ENCODE assay signal across 17 cellular contexts in genomic region chr19:39070888-39071287, GRCh38. TPM values are rescaled to one million over a fixed set of nuclear protein-coding genes. Genes with fewer than 3 reads are reported as not detected.
DNase-seq lines count a peak whose midpoint lies in the region; TF ChIP-seq lines count a peak whose summit lies in the region.
"Had no signal": no experiment of that assay in that cellular context is flagged by ENCODE, and none has a peak within 500 bp of the region (broad histone marks: within the 10 kb centered on the region; RNA-seq: fewer than 3 reads in every experiment).

No MANE protein-coding gene starts in this region.

- H3K4me3 ChIP-seq in CD4-positive, alpha-beta memory T cell (ENCODE audit: low read length in 2 of 2): no peak overlapping the region
- H3K4me3 ChIP-seq in HEK293 (ENCODE audit: low read depth, low read length): no peak overlapping the region
- H3K4me3 ChIP-seq in SK-N-SH (ENCODE audit: low read depth in 2 of 2, low read length in 1 of 2): no peak overlapping the region
- H3K4me3 ChIP-seq: cardiac muscle cell, hepatocyte had no signal

- DNase-seq in CD4-positive, alpha-beta memory T cell: no peak
- peak; percentile 75 for DNase-seq in T1000 (lab: John Stamatoyannopoulos, UW)
- DNase-seq in myocyte (ENCODE audit: low read depth): peak; percentile 24
- DNase-seq in cerebellum (ENCODE audit: low spot score): no peak
- no peak for DNase-seq in NK-92 (lab: John Stamatoyannopoulos, UW; ENCODE audit: unreplicated experiment)
- no peak for DNase-seq in NCI-H1105 treated with DMSO at 0.1 percent for 48 hours (lab: John Stamatoyannopoulos, UW)
- no peak for DNase-seq in SK-N-SH
- DNase-seq: activated naive CD4-positive, alpha-beta T cell treated with anti-CD3 and anti-CD28 coated beads for 36 hours; DMS 273 treated with DMSO at 0.1 percent for 48 hours; NCI-H2171 treated with DMSO at 0.1 percent for 48 hours; stimulated activated CD4-positive, alpha-beta T cell treated with anti-CD3 and anti-CD28 coated beads, Interleukin-4, amount 100 ng/mL, for 1 hour had no signal

- no peaks in the 10 kb centered on the region for H3K9me2 ChIP-seq in SK-N-SH

- no peaks in the 10 kb centered on the region for H3K27me3 ChIP-seq in CD4-positive, alpha-beta memory T cell (ENCODE audit: insufficient read depth, low read length)
- no peaks in the 10 kb centered on the region for H3K27me3 ChIP-seq in SK-N-SH (ENCODE audit: insufficient read depth)
- H3K27me3 ChIP-seq: cardiac muscle cell, hepatocyte had no signal

- intact Hi-C loops in CD4-positive, alpha-beta memory T cell (cut with micrococcal nuclease): loop anchor here (5.0 kb wide), 1 partner anchor 41 kb away; no protein-coding TSS in a partner anchor

- peaks cover 0 to 1% of the 10 kb centered on the region in 2 donors for H3K27me3 Mint-ChIP-seq in CD4-positive, alpha-beta memory T cell

- H3K27ac ChIP-seq in CD4-positive, alpha-beta memory T cell (ENCODE audit: low read depth, low read length): no peak overlapping the region
- H3K27ac ChIP-seq in HEK293 (ENCODE audit: extremely low read depth, low read depth, low read length) (no peak overlapping the region), SK-N-SH (ENCODE audit: low read depth in 2 of 2, low read length in 1 of 2) (no peak overlapping the region)
- H3K27ac ChIP-seq: cardiac muscle cell, hepatocyte, neutrophil had no signal

- TF ChIP-seq EP300 in SK-N-SH (IDR thresholded peaks at IDR 0.05; ENCODE audit: borderline replicate concordance in 1 of 2, low read depth in 1 of 2, low read length in 1 of 2): no peak

- H3K79me2 ChIP-seq in SK-N-SH (ENCODE audit: insufficient read depth): no peaks in the 10 kb centered on the region
- H3K79me2 ChIP-seq: hepatocyte had no signal

- H3K4me1 Mint-ChIP-seq in CD4-positive, alpha-beta memory T cell: peaks cover 20 to 34% (median 25%) of the 10 kb centered on the region in 4 donors
- H3K4me1 Mint-ChIP-seq: mesothelial cell of epicardium had no signal

- no peaks in the 10 kb centered on the region for H3K36me3 Mint-ChIP-seq in CD4-positive, alpha-beta memory T cell
- H3K36me3 Mint-ChIP-seq: mesothelial cell of epicardium had no signal

- 78% methylated on average over 3 of the region's 5 CpGs for WGBS in SK-N-SH (ENCODE audit: low lambda C conversion rate)

- no peaks in the 10 kb centered on the region for H3K36me3 ChIP-seq in CD4-positive, alpha-beta memory T cell (ENCODE audit: insufficient read depth, low read length)
- no peaks in the 10 kb centered on the region; a peak in 1 of 3 replicates for H3K36me3 ChIP-seq in HEK293 (ENCODE audit: control insufficient read depth in 2 of 2, insufficient read depth in 1 of 2, low read length in 2 of 2)
- H3K36me3 ChIP-seq in SK-N-SH (replicated peaks in 1 of 2; ENCODE audit: control insufficient read depth in 1 of 2, insufficient read depth in 2 of 2, low read length in 1 of 2): no peaks in the 10 kb centered on the region
- H3K36me3 ChIP-seq: cardiac muscle cell, neutrophil had no signal

- no peak for TF ChIP-seq CTCF in HEK293 (tag by site-specific recombination; IDR thresholded peaks at IDR 0.05)
- TF ChIP-seq CTCF in SK-N-SH (IDR thresholded peaks at IDR 0.05): no peak

- peaks cover 14% of the 10 kb centered on the region for H3F3A ChIP-seq in SK-N-SH (replicated peaks; ENCODE audit: insufficient read depth)

- H2AFZ ChIP-seq in SK-N-SH (ENCODE audit: low read depth): no peak overlapping the region
- H2AFZ ChIP-seq: hepatocyte had no signal

- H3K4me2 ChIP-seq in SK-N-SH: no peak overlapping the region
- H3K4me2 ChIP-seq: hepatocyte had no signal

- peaks cover 21% of the 10 kb centered on the region for H3K4me1 ChIP-seq in CD4-positive, alpha-beta memory T cell (ENCODE audit: insufficient read depth, low read length)
- H3K4me1 ChIP-seq in HEK293 (ENCODE audit: control insufficient read depth, insufficient read depth, low read length): no peaks in the 10 kb centered on the region
- H3K4me1 ChIP-seq in SK-N-SH (ENCODE audit: control insufficient read depth in 1 of 2, insufficient read depth in 2 of 2, low read depth in 1 of 2, low read length in 1 of 2): peaks cover 0 to 18% of the 10 kb centered on the region in 2 experiments; a peak in 1 of 4 replicates

- no peak overlapping the region for H3K4me3 Mint-ChIP-seq in CD4-positive, alpha-beta memory T cell
- H3K4me3 Mint-ChIP-seq: activated naive CD4-positive, alpha-beta T cell treated with anti-CD3 and anti-CD28 coated beads for 36 hours; mesothelial cell of epicardium had no signal

- no peak for TF ChIP-seq RAD21 in SK-N-SH (IDR thresholded peaks at IDR 0.05; ENCODE audit: low read length)

- CTCF ChIA-PET in CD4-positive, alpha-beta memory T cell (lab: Charles Lee; ENCODE audit: partially characterized antibody): no interaction called here
- CTCF ChIA-PET in HEK293 (lab: Yijun Ruan, JAX): interaction anchor here (0.7 to 7.7 kb wide), 3 partner anchors 13 to 20 kb away, joined by 3 to 36 read pairs (median 5); no protein-coding TSS in a partner anchor
- CTCF ChIA-PET in SK-N-SH (lab: Yijun Ruan, JAX): interaction anchor here (1.2 kb wide), 1 partner anchor 10 kb away, joined by 3 read pairs; no protein-coding TSS in a partner anchor

- H3K9me3 ChIP-seq in CD4-positive, alpha-beta memory T cell (ENCODE audit: control insufficient read depth in 1 of 2, low read length in 2 of 2): no peaks in the 10 kb centered on the region
- H3K9me3 ChIP-seq in HEK293 (ENCODE audit: control insufficient read depth, insufficient read depth, low read depth, low read length) (no peaks in the 10 kb centered on the region; the same call in none of the 2 replicates), SK-N-SH (no peaks in the 10 kb centered on the region)
- H3K9me3 ChIP-seq: neutrophil had no signal

- H4K20me1 ChIP-seq in SK-N-SH (ENCODE audit: insufficient read depth): no peaks in the 10 kb centered on the region

- no peak overlapping the region for H3K9ac ChIP-seq in SK-N-SH

- peak overlapping the region in 4 of 7 donors; percentile 46 to 70 (median 54) for H3K27ac Mint-ChIP-seq in CD4-positive, alpha-beta memory T cell
- H3K27ac Mint-ChIP-seq: activated naive CD4-positive, alpha-beta T cell treated with anti-CD3 and anti-CD28 coated beads for 36 hours; mesothelial cell of epicardium had no signal

- POLR2A ChIA-PET in CD4-positive, alpha-beta memory T cell (lab: Charles Lee; ENCODE audit: partially characterized antibody): no interaction called here
- POLR2A ChIA-PET in HEK293 (lab: Yijun Ruan, JAX): interaction anchor here (1.2 kb wide), 1 partner anchor 17 kb away, joined by 3 read pairs; no protein-coding TSS in a partner anchor
- POLR2A ChIA-PET in SK-N-SH (lab: Yijun Ruan, JAX): no interaction called here

- no peaks in the 10 kb centered on the region for H3K9me3 Mint-ChIP-seq in CD4-positive, alpha-beta memory T cell
- H3K9me3 Mint-ChIP-seq: activated naive CD4-positive, alpha-beta T cell treated with anti-CD3 and anti-CD28 coated beads for 36 hours had no signal

TF ChIP-seq in HEK293, 187 proteins besides CTCF, POLR2A, EP300 and RAD21 (continues in another document):
- TF ChIP-seq ZIC2 (tag by site-specific recombination; IDR thresholded peaks at IDR 0.05): peak; percentile 98
- TF ChIP-seq, protein P1, sequence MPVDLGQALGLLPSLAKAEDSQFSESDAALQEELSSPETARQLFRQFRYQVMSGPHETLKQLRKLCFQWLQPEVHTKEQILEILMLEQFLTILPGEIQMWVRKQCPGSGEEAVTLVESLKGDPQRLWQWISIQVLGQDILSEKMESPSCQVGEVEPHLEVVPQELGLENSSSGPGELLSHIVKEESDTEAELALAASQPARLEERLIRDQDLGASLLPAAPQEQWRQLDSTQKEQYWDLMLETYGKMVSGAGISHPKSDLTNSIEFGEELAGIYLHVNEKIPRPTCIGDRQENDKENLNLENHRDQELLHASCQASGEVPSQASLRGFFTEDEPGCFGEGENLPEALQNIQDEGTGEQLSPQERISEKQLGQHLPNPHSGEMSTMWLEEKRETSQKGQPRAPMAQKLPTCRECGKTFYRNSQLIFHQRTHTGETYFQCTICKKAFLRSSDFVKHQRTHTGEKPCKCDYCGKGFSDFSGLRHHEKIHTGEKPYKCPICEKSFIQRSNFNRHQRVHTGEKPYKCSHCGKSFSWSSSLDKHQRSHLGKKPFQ (tag by site-specific recombination; IDR thresholded peaks at IDR 0.05): peak; percentile 38; the same call in 1 of the 2 replicates

TF ChIP-seq in SK-N-SH, 30 proteins besides CTCF, POLR2A, EP300 and RAD21 (continues in another document):
- TF ChIP-seq TAF1 (IDR thresholded peaks at IDR 0.05; ENCODE audit: borderline replicate concordance, low read depth, low read length) (no peak), JUND (IDR thresholded peaks at IDR 0.05) (no peak)
- TF ChIP-seq, protein P2, sequence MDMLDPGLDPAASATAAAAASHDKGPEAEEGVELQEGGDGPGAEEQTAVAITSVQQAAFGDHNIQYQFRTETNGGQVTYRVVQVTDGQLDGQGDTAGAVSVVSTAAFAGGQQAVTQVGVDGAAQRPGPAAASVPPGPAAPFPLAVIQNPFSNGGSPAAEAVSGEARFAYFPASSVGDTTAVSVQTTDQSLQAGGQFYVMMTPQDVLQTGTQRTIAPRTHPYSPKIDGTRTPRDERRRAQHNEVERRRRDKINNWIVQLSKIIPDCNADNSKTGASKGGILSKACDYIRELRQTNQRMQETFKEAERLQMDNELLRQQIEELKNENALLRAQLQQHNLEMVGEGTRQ (IDR thresholded peaks at IDR 0.05; ENCODE audit: borderline replicate concordance, low read depth, low read length): no peak

RNA-seq across cellular contexts. Expression of gene ACP7, which starts 13.3 kb away (rescaled TPM):
- under 1 TPM in 1 of 2 experiments, not detected in 1; 0.14 TPM for total RNA-seq in CD4-positive, alpha-beta memory T cell
- polyA plus RNA-seq in CD4-positive, alpha-beta memory T cell: not detected
- total RNA-seq in myocyte (not detected in 2 replicates), cerebellum (not detected)
- not detected for polyA plus RNA-seq in myocyte (2012)
- polyA plus RNA-seq in SK-N-SH (2012; rRNA removed): 0.24 and 0.36 TPM in 2 replicates
- 0.13 and 0.31 TPM in 2 replicates for polyA plus RNA-seq in SK-N-SH (2012; cell fraction: cytosol; rRNA removed)
- polyA plus RNA-seq in SK-N-SH (2012; cell fraction: nucleus; rRNA removed): 0.41 and 0.45 TPM in 2 replicates
- total RNA-seq: activated naive CD4-positive, alpha-beta T cell treated with anti-CD3 and anti-CD28 coated beads for 36 hours; cardiac muscle cell; mesothelial cell of epicardium; T-helper 1 cell treated with Interleukin-12 subunit alpha and Interleukin-12 subunit beta and Interleukin-4 antibody, amounts not matched to agents 30 ng/mL and 1 ng/mL, for 36 hours had no signal
- polyA plus RNA-seq: cardiac muscle cell had no signal

RNA-seq across cellular contexts. Expression of gene FBXO27, which starts 38.5 kb away (rescaled TPM):
- total RNA-seq in CD4-positive, alpha-beta memory T cell: under 1 TPM; 0.64 to 0.86 TPM
- polyA plus RNA-seq in CD4-positive, alpha-beta memory T cell: 1 to 10 TPM in 1 of 2 donors, under 1 TPM in 1; 0.42 to 1.4 TPM
- total RNA-seq in myocyte: 6.8 and 15.5 TPM in 2 replicates
- polyA plus RNA-seq in myocyte (2012): 5.8 TPM
- 6.4 TPM for total RNA-seq in cerebellum
- polyA plus RNA-seq in SK-N-SH (2012; rRNA removed): 5.0 and 5.8 TPM in 2 replicates
- 4.3 and 4.5 TPM in 2 replicates for polyA plus RNA-seq in SK-N-SH (2012; cell fraction: cytosol; rRNA removed)
- polyA plus RNA-seq in SK-N-SH (2012; cell fraction: nucleus; rRNA removed): 3.2 and 7.6 TPM in 2 replicates
- total RNA-seq: T-helper 1 cell treated with Interleukin-12 subunit alpha and Interleukin-12 subunit beta and Interleukin-4 antibody, amounts not matched to agents 30 ng/mL and 1 ng/mL, for 36 hours had no signal

RNA-seq across cellular contexts. Expression of gene PAK4, which starts 54.7 kb away (rescaled TPM):
- 10 to 100 TPM; 13.1 to 15.7 TPM for total RNA-seq in CD4-positive, alpha-beta memory T cell
- polyA plus RNA-seq in CD4-positive, alpha-beta memory T cell: 1 to 10 TPM; 1.3 to 2.9 TPM
- total RNA-seq in myocyte (5.8 and 8.5 TPM in 2 replicates), cerebellum (4.5 TPM)
- polyA plus RNA-seq in myocyte (2012): 19.9 TPM
- polyA plus RNA-seq in SK-N-SH (2012; rRNA removed): 24.7 and 36.4 TPM in 2 replicates
- polyA plus RNA-seq in SK-N-SH (2012; cell fraction: cytosol; rRNA removed): 14.3 and 23.1 TPM in 2 replicates
- 31.0 and 44.4 TPM in 2 replicates for polyA plus RNA-seq in SK-N-SH (2012; cell fraction: nucleus; rRNA removed)

Comparison
In these comparisons a context has a peak if more than half of its experiments do, and no peak if none do; other contexts are left out.
1. DNase-seq: peak in T1000 (single experiment) and myocyte (single experiment); none in CD4-positive, alpha-beta memory T cell (0 of 5), cerebellum (single experiment), NK-92 (single experiment), NCI-H1105 treated with DMSO at 0.1 percent for 48 hours (single experiment) and SK-N-SH (single experiment).